In the genomic region with DNA sequence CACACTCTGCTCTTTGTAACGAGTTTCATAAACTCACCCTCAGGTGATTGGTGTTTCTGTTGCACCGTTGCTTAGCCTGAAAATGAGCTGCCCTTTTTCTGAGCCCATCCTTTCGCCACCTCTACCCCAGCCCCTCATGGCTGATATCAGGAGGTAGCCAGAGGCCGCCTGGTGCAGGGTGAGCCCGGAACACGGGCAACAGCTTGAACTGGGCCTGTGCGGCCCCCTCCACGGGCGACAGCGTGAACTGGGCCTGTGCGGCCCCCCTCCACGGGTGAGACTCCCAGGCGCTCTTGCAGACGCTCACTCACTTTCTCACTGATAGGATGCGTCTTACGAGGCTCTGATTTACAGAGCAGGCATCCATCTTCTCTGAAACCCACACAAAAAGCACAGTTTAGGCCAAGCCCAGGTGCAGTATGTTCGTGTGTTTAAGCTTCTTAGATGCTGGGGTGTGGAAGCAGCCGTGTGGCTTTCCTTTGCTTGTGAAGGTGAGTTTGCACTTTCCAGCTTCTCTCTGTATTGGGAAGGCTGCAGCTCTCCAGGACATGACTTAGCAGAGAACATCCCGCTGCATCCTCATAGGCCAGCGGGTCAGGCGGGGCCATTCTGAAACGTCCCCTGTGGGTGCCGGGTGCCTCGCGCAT, we compare ENCODE assay signal across 20 cellular contexts.
DNase-seq lines count a peak whose midpoint lies in the region.
"Had no signal": no experiment of that assay in that cellular context is flagged by ENCODE, and none has a peak within 500 bp of the region (broad histone marks: within the 10 kb centered on the region; RNA-seq: fewer than 3 reads in every experiment).

No MANE protein-coding gene starts in this region.

- H3K27ac Mint-ChIP-seq in activated CD4-positive, alpha-beta T cell treated with anti-CD3 and anti-CD28 coated beads, Interleukin-2, amount 10 ng/mL, durations not matched to agents 7 days and 5 days, result peak overlapping the region; percentile 31
- H3K27ac Mint-ChIP-seq: activated T-helper 2 cell treated with anti-CD3 and anti-CD28 coated beads, Interferon-gamma antibody, Interleukin-2, Interleukin-4, amounts not matched to agents 10 μg/mL and 5 μg/mL and 100 μg/mL, durations not matched to agents 14 hours and 24 hours and 36 hours; GM23338; type B pancreatic cell had no signal

- H3K9me3 ChIP-seq in KOPT-K1 (ENCODE audit: insufficient read depth, low read length, poor library complexity, severe bottlenecking), result no peaks in the 10 kb centered on the region
- H3K9me3 ChIP-seq: psoas muscle had no signal

- no peak for DNase-seq in activated CD4-positive, alpha-beta T cell treated with anti-CD3 and anti-CD28 coated beads, Interleukin-2, amount 10 ng/mL, durations not matched to agents 7 days and 5 days
- no peak for DNase-seq in activated CD4-positive, alpha-beta T cell treated with anti-CD3 and anti-CD28 coated beads for 48 hours
- DNase-seq in cardiac septum (ENCODE audit: low spot score) (peak; percentile 51), posterior vena cava (ENCODE audit: low spot score) (peak; percentile 62), germinal center (ENCODE audit: low spot score) (no peak)
- no peak for DNase-seq in stimulated activated CD4-positive, alpha-beta T cell treated with anti-CD3 and anti-CD28 coated beads, Interleukin-1b, Interleukin-23, amount 100 ng/mL, for 48 hours
- DNase-seq in stimulated activated CD4-positive, alpha-beta T cell treated with anti-CD3 and anti-CD28 coated beads, Interleukin-12 subunit alpha, Interleukin-12 subunit beta, amount 100 ng/mL, for 4 hours, result no peak
- DNase-seq: DND-41, foreskin fibroblast, NCI-H1048, NCI-H2107, NCI-H526 treated with DMSO at 0.1 percent for 48 hours, PC-3 had no signal

- CTCF ChIA-PET in activated CD4-positive, alpha-beta T cell treated with anti-CD3 and anti-CD28 coated beads, Interleukin-2, amount 10 ng/mL, durations not matched to agents 7 days and 5 days (lab: Charles Lee), result interaction anchor here (0.6 kb wide), 1 partner anchor 269 kb away, joined by 3 read pairs; no protein-coding TSS in a partner anchor

- no peaks in the 10 kb centered on the region for H3K36me3 ChIP-seq in KOPT-K1 (ENCODE audit: insufficient read depth, low read length)

- H3K27ac ChIP-seq in KOPT-K1 (ENCODE audit: low read depth, low read length, poor library complexity, severe bottlenecking), result peak overlapping the region; percentile 79
- H3K27ac ChIP-seq: coronary artery, psoas muscle had no signal

- no peaks in the 10 kb centered on the region for H3K36me3 Mint-ChIP-seq in activated CD4-positive, alpha-beta T cell treated with anti-CD3 and anti-CD28 coated beads, Interleukin-2, amount 10 ng/mL, durations not matched to agents 7 days and 5 days (ENCODE audit: low read depth)
- H3K36me3 Mint-ChIP-seq: type B pancreatic cell had no signal

- POLR2A ChIA-PET in activated CD4-positive, alpha-beta T cell treated with anti-CD3 and anti-CD28 coated beads, Interleukin-2, amount 10 ng/mL, durations not matched to agents 7 days and 5 days (lab: Charles Lee), result no interaction called here

- no peaks in the 10 kb centered on the region for H3K27me3 Mint-ChIP-seq in activated CD4-positive, alpha-beta T cell treated with anti-CD3 and anti-CD28 coated beads, Interleukin-2, amount 10 ng/mL, durations not matched to agents 7 days and 5 days
- H3K27me3 Mint-ChIP-seq: stimulated activated memory B cell treated with anti-CD40 and anti-IgM and Interleukin-4, amounts not matched to agents 10 μg/mL and 1 μg/mL and 100 μg/mL, for 72 hours; type B pancreatic cell had no signal

- H3K4me3 Mint-ChIP-seq in activated CD4-positive, alpha-beta T cell treated with anti-CD3 and anti-CD28 coated beads, Interleukin-2, amount 10 ng/mL, durations not matched to agents 7 days and 5 days, result no peak overlapping the region
- H3K4me3 Mint-ChIP-seq: GM23338; stimulated activated memory B cell treated with anti-CD40 and anti-IgM and Interleukin-4, amounts not matched to agents 10 μg/mL and 1 μg/mL and 100 μg/mL, for 72 hours; type B pancreatic cell had no signal

- peaks cover 5% of the 10 kb centered on the region for H3K4me1 Mint-ChIP-seq in activated CD4-positive, alpha-beta T cell treated with anti-CD3 and anti-CD28 coated beads, Interleukin-2, amount 10 ng/mL, durations not matched to agents 7 days and 5 days
- H3K4me1 Mint-ChIP-seq: stimulated activated memory B cell treated with anti-CD40 and anti-IgM and Interleukin-4, amounts not matched to agents 10 μg/mL and 1 μg/mL and 100 μg/mL, for 72 hours had no signal

- intact Hi-C loops in cardiac septum (cut with DNase I), result no loop called here
- intact Hi-C loops in posterior vena cava (cut with DNase I), result no loop called here

- H3K9me3 Mint-ChIP-seq in activated CD4-positive, alpha-beta T cell treated with anti-CD3 and anti-CD28 coated beads, Interleukin-2, amount 10 ng/mL, durations not matched to agents 7 days and 5 days, result no peaks in the 10 kb centered on the region
- H3K9me3 Mint-ChIP-seq: activated T-helper 2 cell treated with anti-CD3 and anti-CD28 coated beads, Interferon-gamma antibody, Interleukin-2, Interleukin-4, amounts not matched to agents 10 μg/mL and 5 μg/mL and 100 μg/mL, durations not matched to agents 14 hours and 24 hours and 36 hours; GM23338; stimulated activated memory B cell treated with anti-CD40 and anti-IgM and Interleukin-4, amounts not matched to agents 10 μg/mL and 1 μg/mL and 100 μg/mL, for 72 hours; type B pancreatic cell had no signal

Comparison
In these comparisons a context has a peak if more than half of its experiments do, and no peak if none do; other contexts are left out.
1. DNase-seq: peak in cardiac septum (single experiment) and posterior vena cava (single experiment); none in activated CD4-positive, alpha-beta T cell treated with anti-CD3 and anti-CD28 coated beads, Interleukin-2, amount 10 ng/mL, durations not matched to agents 7 days and 5 days (single experiment), activated CD4-positive, alpha-beta T cell treated with anti-CD3 and anti-CD28 coated beads for 48 hours (single experiment), stimulated activated CD4-positive, alpha-beta T cell treated with anti-CD3 and anti-CD28 coated beads, Interleukin-1b, Interleukin-23, amount 100 ng/mL, for 48 hours (single experiment), stimulated activated CD4-positive, alpha-beta T cell treated with anti-CD3 and anti-CD28 coated beads, Interleukin-12 subunit alpha, Interleukin-12 subunit beta, amount 100 ng/mL, for 4 hours (single experiment) and germinal center (single experiment).